12 cellular contexts compared by ENCODE assay signal in genomic region chr2:73063472-73063871, GRCh38. TPM values are rescaled to one million over a fixed set of nuclear protein-coding genes. Genes with fewer than 3 reads are reported as not detected.
A peak's percentile ranks its signal among the peaks of the same experiment; 100 is the strongest.
DNase-seq lines count a peak whose midpoint lies in the region; ATAC-seq, FAIRE-seq and TF ChIP-seq lines count a peak whose summit lies in the region.
"Had no signal": no experiment of that assay in that cellular context is flagged by ENCODE, and none has a peak within 500 bp of the region (broad histone marks: within the 10 kb centered on the region; RNA-seq: fewer than 3 reads in every experiment).

No MANE protein-coding gene starts in this region.

- peaks cover 71% of the 10 kb centered on the region for H3K79me2 ChIP-seq in K562 (ENCODE audit: control insufficient read depth, insufficient read depth, low read length)
- peaks cover 4% of the 10 kb centered on the region for H3K79me2 ChIP-seq in keratinocyte (ENCODE audit: control insufficient read depth, insufficient read depth, low read length)

- peak overlapping the region in 7 of 10 donors; percentile 16 to 81 (median 45) for H3K27ac ChIP-seq in heart right ventricle
- H3K27ac ChIP-seq in K562 (ENCODE audit: extremely low read depth, low read depth, low read length): peak overlapping the region; percentile 80
- peak overlapping the region; percentile 69 for H3K27ac ChIP-seq in keratinocyte (ENCODE audit: control insufficient read depth, insufficient read depth, low read length)
- H3K27ac ChIP-seq: VCaP had no signal

- H3K9me3 ChIP-seq in heart right ventricle (no peaks in the 10 kb centered on the region), K562 (replicated peaks; ENCODE audit: control insufficient read depth, insufficient read depth, low read depth, low read length) (no peaks in the 10 kb centered on the region), keratinocyte (ENCODE audit: control insufficient read depth, low read depth, low read length) (no peaks in the 10 kb centered on the region)

- H3K4me3 ChIP-seq in heart right ventricle (no peak overlapping the region), K562 (no peak overlapping the region), keratinocyte (ENCODE audit: control insufficient read depth in 2 of 3, extremely low read depth in 1 of 3, insufficient read depth in 2 of 3, low read depth in 1 of 3, low read length in 3 of 3) (no peak overlapping the region)

- no peaks in the 10 kb centered on the region for H3K9me3 Mint-ChIP-seq in type B pancreatic cell
- H3K9me3 Mint-ChIP-seq in activated CD8-positive, alpha-beta memory T cell treated with anti-CD3 and anti-CD28 coated beads, Interleukin-2, amount 10 ng/mL, durations not matched to agents 7 days and 5 days (ENCODE audit: low read depth): no peaks in the 10 kb centered on the region

- peak overlapping the region; percentile 3 for H3K27ac Mint-ChIP-seq in type B pancreatic cell
- no peak overlapping the region for H3K27ac Mint-ChIP-seq in activated CD8-positive, alpha-beta memory T cell treated with anti-CD3 and anti-CD28 coated beads, Interleukin-2, amount 10 ng/mL, durations not matched to agents 7 days and 5 days

- H3K4me1 ChIP-seq in heart right ventricle: peaks cover 0 to 27% (median 10%) of the 10 kb centered on the region in 9 donors
- H3K4me1 ChIP-seq in K562 (replicated peaks in 1 of 2; ENCODE audit: control insufficient read depth in 2 of 2, insufficient read depth in 2 of 2, low read length in 2 of 2): peaks cover 19 to 48% of the 10 kb centered on the region in 2 experiments; a peak in 4 of 5 replicates
- peaks cover 24% of the 10 kb centered on the region for H3K4me1 ChIP-seq in keratinocyte (ENCODE audit: control insufficient read depth, extremely low read depth, insufficient read depth, low read length)

- ATAC-seq in heart right ventricle (no peak), Right ventricle myocardium superior (ENCODE audit: poor library complexity) (no peak), K562 (peak; percentile 21), GM21515 (IDR thresholded peaks at IDR 0.05; ENCODE audit: unreplicated experiment) (no peak)
- no peak for ATAC-seq in activated CD8-positive, alpha-beta memory T cell treated with anti-CD3 and anti-CD28 coated beads, Interleukin-2, amount 10 ng/mL, durations not matched to agents 7 days and 5 days
- ATAC-seq: left lobe of liver had no signal

- no peaks in the 10 kb centered on the region for H3K27me3 Mint-ChIP-seq in type B pancreatic cell
- no peaks in the 10 kb centered on the region for H3K27me3 Mint-ChIP-seq in activated CD8-positive, alpha-beta memory T cell treated with anti-CD3 and anti-CD28 coated beads, Interleukin-2, amount 10 ng/mL, durations not matched to agents 7 days and 5 days

- TF ChIP-seq RAD21 in K562 (CRISPR knock-in tag; conservative IDR thresholded peaks at IDR 0.05 in 1 of 2, IDR thresholded peaks at IDR 0.05 in 1 of 2): no peak

- H3K9ac ChIP-seq in K562 (ENCODE audit: insufficient read depth in 1 of 2, low read depth in 2 of 2, low read length in 2 of 2): peak overlapping the region; percentile 60 to 91
- no peak overlapping the region for H3K9ac ChIP-seq in keratinocyte (ENCODE audit: control insufficient read depth, extremely low read depth, insufficient read depth, low read length)

- H4K20me1 ChIP-seq in K562 (replicated peaks; ENCODE audit: control insufficient read depth, insufficient read depth, low read length) (no peaks in the 10 kb centered on the region), keratinocyte (ENCODE audit: control insufficient read depth, extremely low read depth, insufficient read depth, low read length) (no peaks in the 10 kb centered on the region)

- H3K27me3 ChIP-seq in heart right ventricle: no peaks in the 10 kb centered on the region
- H3K27me3 ChIP-seq in K562 (ENCODE audit: control insufficient read depth in 2 of 2, insufficient read depth in 2 of 2, low read length in 2 of 2): no peaks in the 10 kb centered on the region
- no peaks in the 10 kb centered on the region for H3K27me3 ChIP-seq in keratinocyte (ENCODE audit: control insufficient read depth, extremely low read depth, insufficient read depth, low read length)

- H3K4me2 ChIP-seq in K562 (ENCODE audit: insufficient read depth, low read length): peak overlapping the region; percentile 71
- peak overlapping the region; percentile 65 for H3K4me2 ChIP-seq in keratinocyte (ENCODE audit: control insufficient read depth, extremely low read depth, insufficient read depth, low read depth, low read length)

- no peak for TF ChIP-seq EP300 in K562 (IDR thresholded peaks at IDR 0.05; ENCODE audit: low read length)

- no peak for TF ChIP-seq CTCF in heart right ventricle (IDR thresholded peaks at IDR 0.05)
- no peak for TF ChIP-seq CTCF in K562 (IDR thresholded peaks at IDR 0.05 in 2 of 3, conservative IDR thresholded peaks at IDR 0.05 in 1 of 3; ENCODE audit: insufficient read depth in 2 of 3, low read depth in 1 of 3, low read length in 3 of 3)
- TF ChIP-seq CTCF in keratinocyte (optimal IDR thresholded peaks at IDR 0.05 in 1 of 3, IDR thresholded peaks at IDR 0.05 in 1 of 3, conservative IDR thresholded peaks at IDR 0.05 in 1 of 3; ENCODE audit: extremely low read depth in 1 of 3, insufficient read depth in 2 of 3, low read length in 3 of 3): no peak
- no peak for TF ChIP-seq CTCF in type B pancreatic cell (conservative IDR thresholded peaks at IDR 0.05)

- FAIRE-seq in K562 (lab: Jason Lieb, UNC) (no peak), keratinocyte (lab: Jason Lieb, UNC) (no peak)

- H3K36me3 Mint-ChIP-seq in type B pancreatic cell: peaks cover 16% of the 10 kb centered on the region
- peaks cover 1% of the 10 kb centered on the region for H3K36me3 Mint-ChIP-seq in activated CD8-positive, alpha-beta memory T cell treated with anti-CD3 and anti-CD28 coated beads, Interleukin-2, amount 10 ng/mL, durations not matched to agents 7 days and 5 days

- dilution Hi-C loops in keratinocyte (cut with MboI; ENCODE audit: extremely low pct_ligation_motif_present, low sequenced_read_pairs): no loop called here

- H3K9me1 ChIP-seq in K562 (ENCODE audit: control insufficient read depth, insufficient read depth, low read length) (no peaks in the 10 kb centered on the region), keratinocyte (ENCODE audit: control insufficient read depth, extremely low read depth, insufficient read depth, low read length) (no peaks in the 10 kb centered on the region)

- TF ChIP-seq POLR2A in K562 (conservative IDR thresholded peaks at IDR 0.05): no peak

- in situ Hi-C loops in K562 (cut with MboI): no loop called here

- intact Hi-C loops in heart right ventricle (cut with DNase I) (loop anchor here in 1 of 10 donors (10.0 kb wide), 1 partner anchor 169 kb away; no protein-coding TSS in a partner anchor), Right ventricle myocardium superior (cut with DNase I) (no loop called here), K562 (cut with micrococcal nuclease) (no loop called here)

- H3K4me1 Mint-ChIP-seq in type B pancreatic cell (ENCODE audit: unreplicated experiment): peaks cover 20% of the 10 kb centered on the region
- H3K4me1 Mint-ChIP-seq in activated CD8-positive, alpha-beta memory T cell treated with anti-CD3 and anti-CD28 coated beads, Interleukin-2, amount 10 ng/mL, durations not matched to agents 7 days and 5 days: peaks cover 8% of the 10 kb centered on the region

- H2AFZ ChIP-seq in K562 (ENCODE audit: low read depth, low read length) (peak overlapping the region; percentile 35), keratinocyte (ENCODE audit: control insufficient read depth, low read length) (peak overlapping the region; percentile 23)

- DNase-seq in heart right ventricle: no peak
- no peak for DNase-seq in Right ventricle myocardium superior
- DNase-seq in K562 (ENCODE audit: extremely low read depth in 1 of 4, low spot score in 3 of 4): no peak
- DNase-seq in keratinocyte (ENCODE audit: low read depth, low spot score): no peak
- DNase-seq in type B pancreatic cell (ENCODE audit: extremely low spot score, unreplicated experiment): no peak
- DNase-seq in NCI-H345 treated with DMSO at 0.1 percent for 48 hours (lab: John Stamatoyannopoulos, UW; ENCODE audit: unreplicated experiment): no peak
- no peak for DNase-seq in activated CD8-positive, alpha-beta memory T cell treated with anti-CD3 and anti-CD28 coated beads, Interleukin-2, amount 10 ng/mL, durations not matched to agents 7 days and 5 days
- DNase-seq: activated naive CD4-positive, alpha-beta T cell; MV-4-11 had no signal

- POLR2A ChIA-PET in K562 (lab: Yijun Ruan, JAX): interaction anchor here (0.6 to 1.9 kb wide), 7 partner anchors 8 to 1988 kb away, joined by 3 to 6 read pairs (median 3); no protein-coding TSS in a partner anchor

- H3K36me3 ChIP-seq in heart right ventricle: peaks cover 0 to 5% (median 0%) of the 10 kb centered on the region in 9 donors
- peaks cover 19% of the 10 kb centered on the region for H3K36me3 ChIP-seq in K562 (ENCODE audit: control insufficient read depth, insufficient read depth, low read length)
- peaks cover 0 to 3% of the 10 kb centered on the region in 2 experiments for H3K36me3 ChIP-seq in keratinocyte (ENCODE audit: control insufficient read depth in 2 of 2, extremely low read depth in 1 of 2, insufficient read depth in 2 of 2, low read length in 2 of 2)

- H3K4me3 Mint-ChIP-seq in type B pancreatic cell: no peak overlapping the region
- H3K4me3 Mint-ChIP-seq in activated CD8-positive, alpha-beta memory T cell treated with anti-CD3 and anti-CD28 coated beads, Interleukin-2, amount 10 ng/mL, durations not matched to agents 7 days and 5 days: no peak overlapping the region

- BruUV-seq in K562 (replicated peaks; lab: Mats Ljungman, UMichigan): no TSS peak

- 83 to 84% methylated on average over 4 of the region's 4 CpGs for WGBS in heart right ventricle, 2 donors
- WGBS in K562 (ENCODE audit: insufficient coverage, low coverage, missing lambda C conversion rate): 31% methylated on average over 4 of the region's 4 CpGs

- CTCF ChIA-PET in K562 (lab: Yijun Ruan, JAX; ENCODE audit: low intra/inter-chr PET ratio): no interaction called here
- CTCF ChIA-PET in activated CD8-positive, alpha-beta memory T cell treated with anti-CD3 and anti-CD28 coated beads, Interleukin-2, amount 10 ng/mL, durations not matched to agents 7 days and 5 days (lab: Charles Lee): interaction anchor here (1.2 kb wide), 1 partner anchor 114 kb away, joined by 4 read pairs; no protein-coding TSS in a partner anchor

RNA-seq across cellular contexts. Expression of gene SFXN5, which starts 8.0 kb away (rescaled TPM):
- total RNA-seq in heart right ventricle (10 to 100 TPM in 5 of 10 donors, 1 to 10 TPM in 5; 7.3 to 11.8 (median 10.0) TPM), Right ventricle myocardium superior (9.7 TPM), K562 (2014; rRNA removed) (13.8 and 19.9 TPM in 2 replicates), K562 (2014; rRNA removed; fragmentation: Illumina TruSeq; extraction: Trizol) (12.4 and 14.1 TPM in 2 replicates), K562 (2015; rRNA removed; fragmentation: Illumina TruSeq; extraction: Trizol) (18.0 and 19.4 TPM in 2 replicates), K562 (2021) (21.3 and 21.6 TPM in 2 replicates), type B pancreatic cell (ENCODE audit: low replicate concordance) (15.0 and 27.3 TPM in 2 replicates)
- polyA plus RNA-seq in heart right ventricle (1 to 10 TPM; 4.4 to 9.5 TPM), K562 (2011; rRNA removed) (18.2 and 22.6 TPM in 2 replicates), K562 (2014; fragmentation: Illumina TruSeq; extraction: Trizol) (16.0 and 17.4 TPM in 2 replicates), K562 (2014; fragmentation: Nextera tagmentation; extraction: Ambion mirVana) (10 to 100 TPM in 1 of 2 experiments, 1 to 10 TPM in 1; 8.3 to 13.4 TPM), K562 (2014; rRNA removed) (21.2 and 22.3 TPM in 2 replicates), keratinocyte (5.1 to 9.9 TPM (median 6.3 TPM) in 3 replicates)
- 75.2 and 92.0 TPM in 2 replicates for total RNA-seq in K562 (2011; cell fraction: chromatin; rRNA removed; ENCODE audit: low replicate concordance)
- total RNA-seq in K562 (2011; cell fraction: nucleolus; rRNA removed): 41.8 and 49.7 TPM in 2 replicates
- total RNA-seq in K562 (2011; cell fraction: nucleoplasm; rRNA removed): 41.6 and 73.8 TPM in 2 replicates
- polyA plus RNA-seq in K562 (2011; cell fraction: cytosol; rRNA removed): 19.2 and 31.7 TPM in 2 replicates
- 45.6 and 116 TPM in 2 replicates for polyA plus RNA-seq in K562 (2011; cell fraction: nucleus; rRNA removed)
- polyA plus RNA-seq in K562 (2012): 14.9 and 19.8 TPM in 2 replicates
- polyA minus RNA-seq in K562 (2011; rRNA and poly(A)+ RNA removed): 12.5 and 28.7 TPM in 2 replicates
- polyA minus RNA-seq in K562 (2011; cell fraction: cytosol; rRNA and poly(A)+ RNA removed): 8.7 TPM in 2 replicates
- polyA minus RNA-seq in K562 (2011; cell fraction: nucleus; rRNA and poly(A)+ RNA removed): 19.1 and 26.1 TPM in 2 replicates
- 3.7 TPM for polyA plus RNA-seq in keratinocyte (2011; ENCODE audit: low read depth)
- 3.3 and 4.8 TPM in 2 replicates for polyA plus RNA-seq in keratinocyte (2011; cell fraction: cytosol; rRNA removed)
- 15.0 and 17.0 TPM in 2 replicates for polyA plus RNA-seq in keratinocyte (2011; cell fraction: nucleus; rRNA removed)
- polyA plus RNA-seq in keratinocyte (2012; ENCODE audit: low replicate concordance): 3.1 and 4.8 TPM in 2 replicates
- 6.9 to 20.5 TPM (median 7.4 TPM) in 3 replicates for polyA minus RNA-seq in keratinocyte
- 6.1 TPM for polyA minus RNA-seq in keratinocyte (2011; cell fraction: cytosol; rRNA and poly(A)+ RNA removed)
- polyA minus RNA-seq in keratinocyte (2011; cell fraction: nucleus; rRNA and poly(A)+ RNA removed): 9.0 and 10.0 TPM in 2 replicates
- 10 to 100 TPM; 12.4 to 20.0 TPM for total RNA-seq in activated CD8-positive, alpha-beta memory T cell treated with anti-CD3 and anti-CD28 coated beads, Interleukin-2, amount 10 ng/mL, durations not matched to agents 7 days and 5 days

RNA-seq across cellular contexts. Expression of gene RAB11FIP5, which starts 49.3 kb away (rescaled TPM):
- 10 to 100 TPM; 16.3 to 30.4 (median 22.3) TPM for total RNA-seq in heart right ventricle
- polyA plus RNA-seq in heart right ventricle: 10 to 100 TPM in 1 of 2 donors, 1 to 10 TPM in 1; 6.8 to 25.2 TPM
- total RNA-seq in Right ventricle myocardium superior: 17.9 TPM
- 19.7 and 27.7 TPM in 2 replicates for total RNA-seq in K562 (2011; cell fraction: chromatin; rRNA removed; ENCODE audit: low replicate concordance)
- total RNA-seq in K562 (2011; cell fraction: nucleolus; rRNA removed): 8.7 and 10.0 TPM in 2 replicates
- total RNA-seq in K562 (2011; cell fraction: nucleoplasm; rRNA removed): 11.7 and 15.4 TPM in 2 replicates
- 5.7 and 7.0 TPM in 2 replicates for total RNA-seq in K562 (2014; rRNA removed)
- 6.7 and 6.8 TPM in 2 replicates for total RNA-seq in K562 (2014; rRNA removed; fragmentation: Illumina TruSeq; extraction: Trizol)
- 3.4 and 3.7 TPM in 2 replicates for total RNA-seq in K562 (2015; rRNA removed; fragmentation: Illumina TruSeq; extraction: Trizol)
- total RNA-seq in K562 (2021): 8.6 and 9.1 TPM in 2 replicates
- polyA plus RNA-seq in K562 (2011; rRNA removed): 11.3 and 14.4 TPM in 2 replicates
- polyA plus RNA-seq in K562 (2011; cell fraction: cytosol; rRNA removed): 6.8 and 8.8 TPM in 2 replicates
- 12.0 and 16.7 TPM in 2 replicates for polyA plus RNA-seq in K562 (2011; cell fraction: nucleus; rRNA removed)
- 5.9 and 6.3 TPM in 2 replicates for polyA plus RNA-seq in K562 (2012)
- polyA plus RNA-seq in K562 (2014; fragmentation: Illumina TruSeq; extraction: Trizol): 8.0 and 8.3 TPM in 2 replicates
- polyA plus RNA-seq in K562 (2014; fragmentation: Nextera tagmentation; extraction: Ambion mirVana): 1 to 10 TPM; 1.7 TPM
- 5.7 and 6.4 TPM in 2 replicates for polyA plus RNA-seq in K562 (2014; rRNA removed)
- 10.6 and 16.9 TPM in 2 replicates for polyA minus RNA-seq in K562 (2011; rRNA and poly(A)+ RNA removed)
- polyA minus RNA-seq in K562 (2011; cell fraction: cytosol; rRNA and poly(A)+ RNA removed): 5.8 and 8.8 TPM in 2 replicates
- polyA minus RNA-seq in K562 (2011; cell fraction: nucleus; rRNA and poly(A)+ RNA removed): 4.4 and 5.0 TPM in 2 replicates
- polyA plus RNA-seq in keratinocyte: 39.7 to 41.2 TPM (median 40.1 TPM) in 3 replicates
- polyA plus RNA-seq in keratinocyte (2011; ENCODE audit: low read depth): 12.2 TPM
- polyA plus RNA-seq in keratinocyte (2011; cell fraction: cytosol; rRNA removed): 40.5 and 47.1 TPM in 2 replicates
- polyA plus RNA-seq in keratinocyte (2011; cell fraction: nucleus; rRNA removed): 59.8 and 69.0 TPM in 2 replicates
- polyA plus RNA-seq in keratinocyte (2012; ENCODE audit: low replicate concordance): 42.8 and 45.3 TPM in 2 replicates
- 60.6 to 97.3 TPM (median 69.6 TPM) in 3 replicates for polyA minus RNA-seq in keratinocyte
- 43.2 TPM for polyA minus RNA-seq in keratinocyte (2011; cell fraction: cytosol; rRNA and poly(A)+ RNA removed)
- 36.5 and 54.3 TPM in 2 replicates for polyA minus RNA-seq in keratinocyte (2011; cell fraction: nucleus; rRNA and poly(A)+ RNA removed)
- 18.7 and 22.6 TPM in 2 replicates for total RNA-seq in type B pancreatic cell (ENCODE audit: low replicate concordance)
- 1 to 10 TPM; 1.1 to 2.9 TPM for total RNA-seq in activated CD8-positive, alpha-beta memory T cell treated with anti-CD3 and anti-CD28 coated beads, Interleukin-2, amount 10 ng/mL, durations not matched to agents 7 days and 5 days
